In the genomic region with DNA sequence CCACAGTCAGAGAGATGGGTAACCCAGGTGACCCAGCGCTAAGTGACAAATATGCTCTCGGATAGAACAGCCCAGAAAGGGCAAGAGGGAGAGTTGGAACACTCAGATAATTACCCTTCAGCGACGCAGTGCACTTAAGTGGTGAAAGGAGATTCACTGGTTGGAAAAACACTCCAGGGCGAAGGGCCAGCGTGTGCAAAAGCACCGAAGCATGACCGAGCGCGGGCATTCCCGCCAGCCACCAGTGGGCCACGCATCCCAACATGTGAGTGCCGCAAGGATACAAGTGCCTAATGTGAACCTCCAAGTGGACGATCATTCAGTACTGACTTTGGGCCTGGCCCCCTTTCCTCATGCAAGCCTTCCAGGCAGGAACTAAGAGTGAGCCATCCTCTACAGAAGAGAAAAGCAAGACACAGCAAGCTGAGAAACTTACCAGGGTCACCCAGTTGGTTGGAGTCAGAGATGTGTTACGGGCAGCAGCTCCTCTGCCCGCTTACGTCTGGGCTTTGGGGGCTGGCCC, we compare ENCODE assay signal across 16 cellular contexts.
DNase-seq lines count a peak whose midpoint lies in the region; ATAC-seq, FAIRE-seq and TF ChIP-seq lines count a peak whose summit lies in the region.
"Had no signal": no experiment of that assay in that cellular context is flagged by ENCODE, and none has a peak within 500 bp of the region (broad histone marks: within the 10 kb centered on the region; RNA-seq: fewer than 3 reads in every experiment).

No MANE protein-coding gene starts in this region.

- no peak overlapping the region for H3K4me3 Mint-ChIP-seq in nephron
- H3K4me3 Mint-ChIP-seq: CD8-positive, alpha-beta memory T cell had no signal

- H3K79me2 ChIP-seq in H1 (ENCODE audit: control insufficient read depth in 1 of 2, insufficient read depth in 2 of 2, low read length in 2 of 2): no peaks in the 10 kb centered on the region

- H2BK5ac ChIP-seq in H1 (ENCODE audit: low read depth, low read length): no peak overlapping the region

- H2BK15ac ChIP-seq in H1 (ENCODE audit: low read length): no peak overlapping the region

- POLR2A ChIA-PET in H1 (lab: Charles Lee; ENCODE audit: partially characterized antibody): interaction anchor here (0.6 kb wide), 1 partner anchor 494 kb away, joined by 3 read pairs; no protein-coding TSS in a partner anchor

- no peak for TF ChIP-seq EP300 in H1 (IDR thresholded peaks at IDR 0.05; ENCODE audit: borderline replicate concordance in 1 of 2, low read depth in 2 of 2, low read length in 2 of 2)

- no peak for FAIRE-seq in H1 (lab: Jason Lieb, UNC)
- FAIRE-seq: GM19239 had no signal

- H3K56ac ChIP-seq in H1 (replicated peaks; ENCODE audit: insufficient read length, low read depth, low read length): no peak overlapping the region

- H3K4me2 ChIP-seq in H1 (ENCODE audit: insufficient read depth in 1 of 2, low read depth in 2 of 2, low read length in 2 of 2): no peak overlapping the region
- H3K4me2 ChIP-seq: BLaER1 had no signal

- no peaks in the 10 kb centered on the region for H3K4me1 ChIP-seq in H1 (replicated peaks in 1 of 4; ENCODE audit: control insufficient read depth in 3 of 4, insufficient read depth in 4 of 4, low read length in 3 of 4)
- H3K4me1 ChIP-seq: Caco-2 had no signal

- no peak overlapping the region for H3K18ac ChIP-seq in H1 (ENCODE audit: extremely low read depth, low read length)

- no peaks in the 10 kb centered on the region for H3K79me1 ChIP-seq in H1 (ENCODE audit: low read depth, low read length)

- WGBS in H1 (ENCODE audit: extremely low coverage in 1 of 2, insufficient coverage in 1 of 2, insufficient read length in 1 of 2, insufficient replicate concordance in 2 of 2, low coverage in 1 of 2, low lambda C conversion rate in 2 of 2, missing lambda C conversion rate in 1 of 2), 2 experiments: 92% methylated on average over 17 of the region's 17 CpGs; no CpG with 5 or more reads in 1 of the 2 experiments

- no peak overlapping the region for H4K91ac ChIP-seq in H1 (replicated peaks; ENCODE audit: insufficient read length, low read length)

- H4K20me1 ChIP-seq in H1 (replicated peaks in 1 of 2; ENCODE audit: control insufficient read depth in 1 of 2, insufficient read depth in 2 of 2, low read length in 2 of 2): no peaks in the 10 kb centered on the region
- H4K20me1 ChIP-seq: BLaER1 had no signal

- H3K14ac ChIP-seq in H1 (ENCODE audit: insufficient read length): no peak overlapping the region

- no peak overlapping the region for H3K4ac ChIP-seq in H1 (replicated peaks; ENCODE audit: insufficient read length, low read depth, low read length)

- no peaks in the 10 kb centered on the region for H3K36me3 Mint-ChIP-seq in nephron (ENCODE audit: low read depth)
- H3K36me3 Mint-ChIP-seq: CD8-positive, alpha-beta memory T cell had no signal

- no peaks in the 10 kb centered on the region; the same call in 1 of the 2 replicates for H3K23me2 ChIP-seq in H1 (ENCODE audit: low read depth, low read length)

- H3K9me3 Mint-ChIP-seq in nephron: peaks cover 6% of the 10 kb centered on the region

- peak; percentile 28 for DNase-seq in activated effector memory CD4-positive, alpha-beta T cell treated with anti-CD3 and anti-CD28 coated beads, Interleukin-2, amount 50 U/mL, for 16 hours
- DNase-seq in activated effector memory CD4-positive, alpha-beta T cell treated with Interleukin-2 at 50 U/mL for 16 hours: no peak
- no peak for DNase-seq in H1 (ENCODE audit: low read depth in 1 of 2, low spot score in 2 of 2)
- no peak for DNase-seq in hypothalamus (lab: John Stamatoyannopoulos, UW)
- DNase-seq: 8988T; AML-193; Caco-2; CD8-positive, alpha-beta memory T cell; DND-41; GDM1 had no signal

- H2BK20ac ChIP-seq in H1 (ENCODE audit: low read length): no peak overlapping the region

- H2AFZ ChIP-seq in H1 (ENCODE audit: low read length): no peak overlapping the region

- no peak overlapping the region for H3K23ac ChIP-seq in H1 (ENCODE audit: insufficient read length)

- CTCF ChIA-PET in H1 (lab: Charles Lee; ENCODE audit: partially characterized antibody): interaction anchor here (0.9 to 5.5 kb wide), 8 partner anchors 7 to 495 kb away, joined by 3 to 52 read pairs (median 3); partner anchors contain the start of gene FOXC2

- H4K8ac ChIP-seq in H1 (ENCODE audit: extremely low read depth, insufficient read depth, low read length): 0 out of 2 replicates have a peak overlapping the region, but pooled peaks have one; percentile 22

- H3K4me1 Mint-ChIP-seq in nephron: peaks cover 38% of the 10 kb centered on the region
- H3K4me1 Mint-ChIP-seq: CD8-positive, alpha-beta memory T cell had no signal

- no peak overlapping the region for H2BK12ac ChIP-seq in H1 (ENCODE audit: low read depth, low read length)

- no peak overlapping the region for H3K9ac ChIP-seq in H1 (replicated peaks in 1 of 4; ENCODE audit: extremely low read depth in 1 of 4, low read depth in 3 of 4, low read length in 3 of 4)
- H3K9ac ChIP-seq: BLaER1 had no signal

- H3K27ac ChIP-seq in H1 (ENCODE audit: low read depth, low read length): no peak overlapping the region
- H3K27ac ChIP-seq: BLaER1 had no signal

- no peak overlapping the region for H4K5ac ChIP-seq in H1 (ENCODE audit: insufficient read length, low read depth, low read length)

- TF ChIP-seq RAD21 in H1 (IDR thresholded peaks at IDR 0.05 in 1 of 2, conservative IDR thresholded peaks at IDR 0.05 in 1 of 2; ENCODE audit: low read depth in 2 of 2, low read length in 2 of 2): no peak

- peaks cover 4 to 10% of the 10 kb centered on the region in 2 experiments; a peak in 3 of 4 replicates for H3K9me3 ChIP-seq in H1 (ENCODE audit: insufficient read depth in 2 of 2, low read depth in 1 of 2, low read length in 1 of 2)

- H3K4me3 ChIP-seq in H1 (ENCODE audit: extremely low read depth in 1 of 4, insufficient read depth in 2 of 4, low read depth in 3 of 4, low read length in 4 of 4): no peak overlapping the region
- H3K4me3 ChIP-seq: BLaER1 had no signal

- peak overlapping the region; percentile 85 to 89 (median 89) for H3K27ac Mint-ChIP-seq in nephron

- TF ChIP-seq CTCF in H1 (IDR thresholded peaks at IDR 0.05; ENCODE audit: control extremely low read depth in 1 of 3, insufficient read depth in 1 of 3, low read depth in 1 of 3, low read length in 3 of 3) (no peak), nephron (IDR thresholded peaks at IDR 0.05; ENCODE audit: unreplicated experiment in 3 of 3) (no peak)

- H2BK120ac ChIP-seq in H1 (replicated peaks; ENCODE audit: low read depth, low read length): no peak overlapping the region

- no peak overlapping the region for H2AK5ac ChIP-seq in H1 (ENCODE audit: low read depth, low read length)

- H3K27me3 ChIP-seq in H1 (replicated peaks in 1 of 4; ENCODE audit: control insufficient read depth in 3 of 4, extremely low read depth in 1 of 4, insufficient read depth in 3 of 4, low read length in 3 of 4): no peaks in the 10 kb centered on the region; a peak in 2 of 7 replicates
- H3K27me3 ChIP-seq: BLaER1 had no signal

- no peaks in the 10 kb centered on the region for H3K36me3 ChIP-seq in H1 (ENCODE audit: control insufficient read depth in 2 of 4, insufficient read depth in 4 of 4, low read length in 3 of 4)
- H3K36me3 ChIP-seq: BLaER1 had no signal

- TF ChIP-seq POLR2A in H1 (IDR thresholded peaks at IDR 0.05; ENCODE audit: control extremely low read depth in 1 of 2, low read depth in 2 of 2, low read length in 2 of 2): no peak

- ATAC-seq in HG02973 (IDR thresholded peaks at IDR 0.05; ENCODE audit: unreplicated experiment): no peak
- no peak for ATAC-seq in activated CD4-positive, CD25-positive, alpha-beta regulatory T cell treated with anti-CD3 and anti-CD28 coated beads, Interleukin-2, amount 50 U/mL, for 24 hours
- ATAC-seq: HCT116 had no signal

- peaks cover 57% of the 10 kb centered on the region for H3K27me3 Mint-ChIP-seq in nephron (ENCODE audit: low read depth)

TF ChIP-seq in H1, 55 proteins besides CTCF, POLR2A, EP300 and RAD21:
- TF ChIP-seq POU5F1 (IDR thresholded peaks at IDR 0.05; ENCODE audit: low read depth, low read length): no peak
- TF ChIP-seq SP2 (IDR thresholded peaks at IDR 0.05; ENCODE audit: low read length): no peak
- no peak for TF ChIP-seq CREB1 (IDR thresholded peaks at IDR 0.05)
- no peak for TF ChIP-seq SIN3A (conservative IDR thresholded peaks at IDR 0.05 in 1 of 2, IDR thresholded peaks at IDR 0.05 in 1 of 2; ENCODE audit: low read depth in 1 of 2, low read length in 2 of 2)
- no peak for TF ChIP-seq HDAC2 (IDR thresholded peaks at IDR 0.05; ENCODE audit: borderline replicate concordance in 1 of 2, low read depth in 2 of 2, low read length in 2 of 2)
- no peak for TF ChIP-seq CBX5 (IDR thresholded peaks at IDR 0.05; ENCODE audit: low read depth, low read length)
- TF ChIP-seq POLR2AphosphoS5 (IDR thresholded peaks at IDR 0.05; ENCODE audit: low read depth, low read length): no peak
- TF ChIP-seq SP4 (IDR thresholded peaks at IDR 0.05; ENCODE audit: low read length): no peak
- TF ChIP-seq MAFK (IDR thresholded peaks at IDR 0.05; ENCODE audit: low read depth, low read length): no peak
- no peak for TF ChIP-seq GTF2F1 (IDR thresholded peaks at IDR 0.05; ENCODE audit: borderline replicate concordance, low read depth, low read length)
- TF ChIP-seq HDAC6 (IDR thresholded peaks at IDR 0.05; ENCODE audit: low read depth, low read length): no peak
- TF ChIP-seq, protein P1, sequence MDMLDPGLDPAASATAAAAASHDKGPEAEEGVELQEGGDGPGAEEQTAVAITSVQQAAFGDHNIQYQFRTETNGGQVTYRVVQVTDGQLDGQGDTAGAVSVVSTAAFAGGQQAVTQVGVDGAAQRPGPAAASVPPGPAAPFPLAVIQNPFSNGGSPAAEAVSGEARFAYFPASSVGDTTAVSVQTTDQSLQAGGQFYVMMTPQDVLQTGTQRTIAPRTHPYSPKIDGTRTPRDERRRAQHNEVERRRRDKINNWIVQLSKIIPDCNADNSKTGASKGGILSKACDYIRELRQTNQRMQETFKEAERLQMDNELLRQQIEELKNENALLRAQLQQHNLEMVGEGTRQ (IDR thresholded peaks at IDR 0.05; ENCODE audit: low read length): no peak
- TF ChIP-seq NANOG (IDR thresholded peaks at IDR 0.05; ENCODE audit: insufficient read depth, low read depth, low read length, poor library complexity, severe bottlenecking): no peak
- TF ChIP-seq E2F6 (IDR thresholded peaks at IDR 0.05): no peak
